24 cellular contexts compared by ENCODE assay signal in the genomic region with DNA sequence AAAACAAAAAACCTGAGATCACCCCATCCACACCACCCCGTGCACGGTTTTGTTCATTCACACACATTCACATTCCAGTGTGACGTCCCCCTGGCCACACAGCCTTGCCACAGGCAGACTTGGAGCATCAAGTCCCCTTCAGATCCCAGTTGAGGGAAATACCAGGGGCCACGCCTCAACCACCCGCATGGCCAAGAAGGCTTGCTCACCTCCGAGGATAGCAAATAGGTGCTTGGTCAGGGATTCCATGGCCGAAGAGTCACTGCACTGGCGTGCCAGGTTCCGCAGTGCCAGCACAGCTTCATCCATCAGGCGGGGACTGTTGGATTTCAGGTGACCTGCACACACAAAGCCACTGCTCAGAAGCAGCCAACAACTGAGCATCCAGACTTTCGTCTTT.
"Had no signal": no experiment of that assay in that cellular context is flagged by ENCODE, and none has a peak within 500 bp of the region (broad histone marks: within the 10 kb centered on the region; RNA-seq: fewer than 3 reads in every experiment).

No MANE protein-coding gene starts in this region.

- H3K27me3 ChIP-seq: esophagus squamous epithelium, gastroesophageal sphincter, pancreas, right lobe of liver, stomach had no signal

- H3K27ac ChIP-seq: esophagus squamous epithelium, gastroesophageal sphincter, pancreas, right lobe of liver, stomach, thoracic aorta had no signal

- H3K27ac Mint-ChIP-seq: natural killer cell treated with Interleukin-12 subunit alpha and Interleukin-12 subunit beta and Interleukin-15 and Interleukin-18, amount 100 ng/mL, for 72 hours; progenitor cell of endocrine pancreas; type B pancreatic cell had no signal

- H3K9me3 Mint-ChIP-seq: immature natural killer cell; natural killer cell treated with Interleukin-12 subunit alpha and Interleukin-12 subunit beta and Interleukin-15 and Interleukin-18, amount 100 ng/mL, for 72 hours; type B pancreatic cell had no signal

- H3K4me3 ChIP-seq: esophagus squamous epithelium, gastroesophageal sphincter, lung, pancreas, right lobe of liver, stomach, thoracic aorta had no signal

- DNase-seq: effector memory CD4-positive, alpha-beta T cell; esophagus squamous epithelium; foreskin fibroblast; immature natural killer cell; left colon; left ventricle myocardium superior; mesenchymal stem cell; midbrain; occipital lobe; pancreas; right lobe of liver; stimulated activated CD4-positive, alpha-beta T cell treated with anti-CD3 and anti-CD28 coated beads, Interleukin-2, amount 100 ng/mL, for 24 hours; stimulated activated CD4-positive, alpha-beta T cell treated with anti-CD3 and anti-CD28 coated beads, Interleukin-4, amount 100 ng/mL, for 4 hours; stimulated activated naive CD4-positive, alpha-beta T cell; stomach; substantia nigra had no signal

- ATAC-seq: gastroesophageal sphincter; left colon; left ventricle myocardium superior; natural killer cell treated with Interleukin-12 subunit alpha and Interleukin-12 subunit beta and Interleukin-15 and Interleukin-18, amount 100 ng/mL, for 72 hours; pancreas; right lobe of liver had no signal

- H3K4me1 ChIP-seq: esophagus squamous epithelium, gastroesophageal sphincter, pancreas, right lobe of liver, stomach had no signal

- H3K27me3 Mint-ChIP-seq: natural killer cell treated with Interleukin-12 subunit alpha and Interleukin-12 subunit beta and Interleukin-15 and Interleukin-18, amount 100 ng/mL, for 72 hours; progenitor cell of endocrine pancreas; type B pancreatic cell had no signal

- H3K4me3 Mint-ChIP-seq: immature natural killer cell; natural killer cell treated with Interleukin-12 subunit alpha and Interleukin-12 subunit beta and Interleukin-15 and Interleukin-18, amount 100 ng/mL, for 72 hours; type B pancreatic cell had no signal

- H3K9me3 ChIP-seq: esophagus squamous epithelium, gastroesophageal sphincter, pancreas, right lobe of liver, stomach, thoracic aorta had no signal

- FAIRE-seq: keratinocyte, pancreas, urothelium cell line had no signal
